ENCODE assay signal across 18 cellular contexts in the genomic region with DNA sequence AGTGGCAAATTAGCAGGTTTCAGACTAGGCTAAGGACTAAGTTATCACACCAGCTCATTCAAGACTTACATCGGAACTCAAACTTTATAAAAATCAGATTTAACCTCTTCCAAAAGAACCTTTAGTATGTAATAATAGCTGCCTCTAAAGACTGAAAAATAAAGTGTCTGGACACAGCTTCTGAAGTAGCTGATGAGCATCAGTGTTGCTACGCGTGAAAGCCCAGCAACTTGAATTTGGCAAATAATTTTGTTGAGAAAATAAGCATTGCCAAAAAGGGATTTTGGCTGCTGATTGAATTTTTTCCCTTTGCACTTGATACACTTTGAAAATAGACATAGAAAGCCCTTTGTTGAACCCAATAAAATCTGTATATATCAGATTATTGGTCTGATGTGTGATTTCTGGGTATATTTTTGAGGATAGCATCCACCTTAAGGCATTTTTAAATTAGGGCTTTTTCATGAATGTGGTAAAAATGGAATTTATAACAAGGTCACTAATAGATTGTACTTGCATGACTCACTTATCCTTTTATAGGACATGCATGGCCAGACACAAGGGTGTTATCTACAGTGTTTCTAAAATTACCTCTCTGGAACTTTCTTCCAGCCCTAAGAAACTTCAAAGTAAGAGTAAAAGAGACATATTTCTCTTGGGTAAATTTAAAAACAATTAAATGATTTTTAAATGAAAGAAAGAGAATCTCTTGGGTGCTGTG.
A peak's percentile ranks its signal among the peaks of the same experiment; 100 is the strongest.
DNase-seq lines count a peak whose midpoint lies in the region; ATAC-seq and TF ChIP-seq lines count a peak whose summit lies in the region.
"Had no signal": no experiment of that assay in that cellular context is flagged by ENCODE, and none has a peak within 500 bp of the region (broad histone marks: within the 10 kb centered on the region; RNA-seq: fewer than 3 reads in every experiment).

No MANE protein-coding gene starts in this region.

- H3K4me1 ChIP-seq in PC-3 (ENCODE audit: insufficient read depth, low read length), result 0 out of 2 replicates have a peak, but pooled peaks cover 3% of the 10 kb centered on the region
- H3K4me1 ChIP-seq in smooth muscle cell (ENCODE audit: low read depth), result no peaks in the 10 kb centered on the region
- H3K4me1 ChIP-seq: esophagus squamous epithelium, pancreas had no signal

- H3K4me3 Mint-ChIP-seq in T-helper 2 cell treated with Interferon-gamma antibody and Interleukin-4, amounts not matched to agents 5 μg/mL and 100 μg/mL, for 36 hours, result no peak overlapping the region
- H3K4me3 Mint-ChIP-seq: brain; CD4-positive, CD25-positive, alpha-beta regulatory T cell; type B pancreatic cell had no signal

- H3K9ac ChIP-seq in PC-3 (ENCODE audit: low read length) (no peak overlapping the region), smooth muscle cell (ENCODE audit: low read depth) (no peak overlapping the region)

- H3K27me3 ChIP-seq in PC-3 (ENCODE audit: low read length) (no peaks in the 10 kb centered on the region), smooth muscle cell (ENCODE audit: low read depth) (no peaks in the 10 kb centered on the region)
- H3K27me3 ChIP-seq: esophagus squamous epithelium, pancreas had no signal

- TF ChIP-seq CTCF in PC-3 (conservative IDR thresholded peaks at IDR 0.05; ENCODE audit: low read depth, low read length) (no peak), fibroblast of mammary gland (conservative IDR thresholded peaks at IDR 0.05; ENCODE audit: control insufficient read depth, insufficient read depth, low read depth, low read length) (no peak), smooth muscle cell (IDR thresholded peaks at IDR 0.05; ENCODE audit: borderline replicate concordance, insufficient read depth, poor library complexity, severe bottlenecking) (no peak)

- WGBS in smooth muscle cell (ENCODE audit: low lambda C conversion rate), result 71% methylated on average over 3 of the region's 3 CpGs

- H2AFZ ChIP-seq in PC-3 (ENCODE audit: low read length) (no peak overlapping the region), smooth muscle cell (ENCODE audit: low read depth) (no peak overlapping the region)

- H4K20me1 ChIP-seq in PC-3 (ENCODE audit: low read length), result no peaks in the 10 kb centered on the region
- no peaks in the 10 kb centered on the region for H4K20me1 ChIP-seq in smooth muscle cell (ENCODE audit: low read depth)

- H3K9me2 ChIP-seq in PC-3 (replicated peaks; ENCODE audit: low read length), result no peaks in the 10 kb centered on the region

- no peaks in the 10 kb centered on the region for H3K36me3 Mint-ChIP-seq in activated naive CD4-positive, alpha-beta T cell treated with anti-CD3 and anti-CD28 coated beads, Interleukin-2, amount 50 U/mL, for 72 hours
- H3K36me3 Mint-ChIP-seq in T-helper 2 cell treated with Interferon-gamma antibody and Interleukin-4, amounts not matched to agents 5 μg/mL and 100 μg/mL, for 36 hours (ENCODE audit: low read depth), result no peaks in the 10 kb centered on the region
- H3K36me3 Mint-ChIP-seq: brain; CD4-positive, CD25-positive, alpha-beta regulatory T cell; type B pancreatic cell had no signal

- no peaks in the 10 kb centered on the region for H3K79me2 ChIP-seq in PC-3 (ENCODE audit: low read length)
- H3K79me2 ChIP-seq in smooth muscle cell (ENCODE audit: low read depth), result no peaks in the 10 kb centered on the region

- CTCF ChIA-PET in PC-3 (lab: Charles Lee), result no interaction called here

- H3K4me3 ChIP-seq in PC-3 (ENCODE audit: low read length), result no peak overlapping the region
- no peak overlapping the region for H3K4me3 ChIP-seq in fibroblast of mammary gland (ENCODE audit: control insufficient read depth, low read depth, low read length)
- no peak overlapping the region for H3K4me3 ChIP-seq in smooth muscle cell
- H3K4me3 ChIP-seq: esophagus squamous epithelium, pancreas had no signal

- no peaks in the 10 kb centered on the region for H3K9me3 Mint-ChIP-seq in activated naive CD4-positive, alpha-beta T cell treated with anti-CD3 and anti-CD28 coated beads, Interleukin-2, amount 50 U/mL, for 72 hours
- H3K9me3 Mint-ChIP-seq in T-helper 2 cell treated with Interferon-gamma antibody and Interleukin-4, amounts not matched to agents 5 μg/mL and 100 μg/mL, for 36 hours, result peaks cover 13% of the 10 kb centered on the region
- H3K9me3 Mint-ChIP-seq: type B pancreatic cell had no signal

- no peaks in the 10 kb centered on the region for H3K27me3 Mint-ChIP-seq in T-helper 2 cell treated with Interferon-gamma antibody and Interleukin-4, amounts not matched to agents 5 μg/mL and 100 μg/mL, for 36 hours (ENCODE audit: low read depth)
- H3K27me3 Mint-ChIP-seq: brain; CD4-positive, CD25-positive, alpha-beta regulatory T cell; type B pancreatic cell had no signal

- H3K4me2 ChIP-seq in PC-3 (ENCODE audit: low read length) (no peak overlapping the region), smooth muscle cell (peak overlapping the region; percentile 73)

- H3K36me3 ChIP-seq in PC-3 (ENCODE audit: low read depth, low read length), result no peaks in the 10 kb centered on the region
- H3K36me3 ChIP-seq in smooth muscle cell (ENCODE audit: low read depth), result no peaks in the 10 kb centered on the region
- H3K36me3 ChIP-seq: esophagus squamous epithelium, pancreas had no signal

- H3K27ac ChIP-seq in PC-3 (ENCODE audit: low read length) (no peak overlapping the region), smooth muscle cell (ENCODE audit: low read depth) (peak overlapping the region; percentile 78)
- H3K27ac ChIP-seq: esophagus squamous epithelium, pancreas had no signal

- H3K4me1 Mint-ChIP-seq in T-helper 2 cell treated with Interferon-gamma antibody and Interleukin-4, amounts not matched to agents 5 μg/mL and 100 μg/mL, for 36 hours (ENCODE audit: low read depth), result no peaks in the 10 kb centered on the region
- H3K4me1 Mint-ChIP-seq: brain; CD4-positive, CD25-positive, alpha-beta regulatory T cell had no signal

- H3F3A ChIP-seq in PC-3 (ENCODE audit: low read length, unreplicated experiment) (no peaks in the 10 kb centered on the region), smooth muscle cell (ENCODE audit: low read depth) (peaks cover 4% of the 10 kb centered on the region)

- POLR2A ChIA-PET in PC-3 (lab: Charles Lee; ENCODE audit: unreplicated experiment), result interaction anchor here (0.7 kb wide), 1 partner anchor 326 kb away, joined by 4 read pairs; no protein-coding TSS in a partner anchor

- intact Hi-C loops in PC-3 (cut with micrococcal nuclease), result no loop called here

- ATAC-seq in PC-3, result peak; percentile 60
- ATAC-seq in activated naive CD4-positive, alpha-beta T cell treated with anti-CD3 and anti-CD28 coated beads, Interleukin-2, amount 50 U/mL, for 72 hours, result no peak
- ATAC-seq: left lobe of liver had no signal

- DNase-seq in EL (peak; percentile 66), PC-3 (peak; percentile 17), fibroblast of mammary gland (ENCODE audit: low read depth) (peak; percentile 23), smooth muscle cell (lab: John Stamatoyannopoulos, UW; ENCODE audit: unreplicated experiment) (no peak), DMS53 (lab: John Stamatoyannopoulos, UW) (no peak), NCI-H69 (lab: John Stamatoyannopoulos, UW) (no peak)
- no peak for DNase-seq in activated naive CD4-positive, alpha-beta T cell treated with anti-CD3 and anti-CD28 coated beads, Interleukin-2, amount 50 U/mL, for 72 hours (ENCODE audit: low spot score in 2 of 2)
- DNase-seq in T-helper 2 cell treated with Interferon-gamma antibody and Interleukin-4, amounts not matched to agents 5 μg/mL and 100 μg/mL, for 36 hours (ENCODE audit: low spot score), result no peak
- DNase-seq: activated CD4-positive, alpha-beta T cell treated with anti-CD3 and anti-CD28 coated beads for 1 hour; activated gamma-delta T cell; CD4-positive, CD25-positive, alpha-beta regulatory T cell; esophagus squamous epithelium; NCI-H1436 treated with DMSO at 0.1 percent for 48 hours; pancreas; SIG-M5 had no signal

- H3K27ac Mint-ChIP-seq in activated naive CD4-positive, alpha-beta T cell treated with anti-CD3 and anti-CD28 coated beads, Interleukin-2, amount 50 U/mL, for 72 hours, result no peak overlapping the region
- no peak overlapping the region for H3K27ac Mint-ChIP-seq in T-helper 2 cell treated with Interferon-gamma antibody and Interleukin-4, amounts not matched to agents 5 μg/mL and 100 μg/mL, for 36 hours
- H3K27ac Mint-ChIP-seq: brain; CD4-positive, CD25-positive, alpha-beta regulatory T cell; type B pancreatic cell had no signal

- no TSS peak for BruUV-seq in PC-3 (replicated peaks; lab: Mats Ljungman, UMichigan)

- H3K9me3 ChIP-seq in PC-3 (ENCODE audit: low read length), result no peaks in the 10 kb centered on the region
- H3K9me3 ChIP-seq in smooth muscle cell (replicated peaks; ENCODE audit: low read depth), result no peaks in the 10 kb centered on the region
- H3K9me3 ChIP-seq: esophagus squamous epithelium, pancreas had no signal

Comparison
In these comparisons a context has a peak if more than half of its experiments do, and no peak if none do; other contexts are left out.
1. DNase-seq: peak in EL (single experiment), PC-3 (single experiment) and fibroblast of mammary gland (single experiment); none in smooth muscle cell (single experiment), activated naive CD4-positive, alpha-beta T cell treated with anti-CD3 and anti-CD28 coated beads, Interleukin-2, amount 50 U/mL, for 72 hours (0 of 2), DMS53 (single experiment), NCI-H69 (single experiment) and T-helper 2 cell treated with Interferon-gamma antibody and Interleukin-4, amounts not matched to agents 5 μg/mL and 100 μg/mL, for 36 hours (single experiment).